In the genomic region with DNA sequence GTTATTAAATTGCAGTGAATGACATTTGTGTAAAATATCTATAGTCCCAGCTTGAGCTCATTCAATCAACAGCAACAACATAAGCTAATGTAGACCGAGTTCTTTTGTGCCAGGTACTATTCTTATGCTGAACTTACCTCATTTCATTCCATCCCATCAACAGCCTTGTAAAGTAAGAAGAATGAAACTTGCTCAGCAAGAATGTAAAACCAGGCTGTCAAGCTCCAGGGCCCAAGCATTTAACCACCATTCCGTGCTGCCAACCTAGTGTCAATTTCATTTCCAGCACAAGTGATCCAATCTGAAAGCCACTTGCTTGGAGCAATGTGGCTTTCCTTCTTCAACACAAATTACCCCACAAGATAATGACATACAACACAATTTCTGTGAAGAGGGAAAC, we compare ENCODE assay signal across 22 cellular contexts. TPM values are rescaled to one million over a fixed set of nuclear protein-coding genes. Genes with fewer than 3 reads are reported as not detected.
"Had no signal": no experiment of that assay in that cellular context is flagged by ENCODE, and none has a peak within 500 bp of the region (broad histone marks: within the 10 kb centered on the region; RNA-seq: fewer than 3 reads in every experiment).

No MANE protein-coding gene starts in this region.

- FAIRE-seq: astrocyte, TTC549 had no signal

- H2AFZ ChIP-seq: parathyroid adenoma had no signal

- H3K9me3 Mint-ChIP-seq: activated B cell treated with CpG ODN at 0.5 μM for 24 hours; activated CD8-positive, alpha-beta T cell treated with anti-CD3 and anti-CD28 coated beads for 36 hours; activated T-cell treated with anti-CD3 and anti-CD28 coated beads, Interleukin-2, amount 50 U/mL, for 4 hours; naive thymus-derived CD8-positive, alpha-beta T cell had no signal

- H3K36me3 Mint-ChIP-seq: naive thymus-derived CD8-positive, alpha-beta T cell had no signal

- H3K27ac Mint-ChIP-seq: activated B cell treated with CpG ODN at 0.5 μM for 24 hours; activated CD8-positive, alpha-beta T cell treated with anti-CD3 and anti-CD28 coated beads for 36 hours; naive thymus-derived CD8-positive, alpha-beta T cell had no signal

- H3K27me3 Mint-ChIP-seq: activated B cell treated with CpG ODN at 0.5 μM for 24 hours; activated CD8-positive, alpha-beta T cell treated with anti-CD3 and anti-CD28 coated beads for 36 hours; naive thymus-derived CD8-positive, alpha-beta T cell had no signal

- H3K4me3 ChIP-seq: gastroesophageal sphincter, right atrium auricular region, tibial nerve had no signal

- H3K4me1 Mint-ChIP-seq: activated B cell treated with CpG ODN at 0.5 μM for 24 hours; naive thymus-derived CD8-positive, alpha-beta T cell had no signal

- H3K4me3 Mint-ChIP-seq: activated B cell treated with CpG ODN at 0.5 μM for 24 hours; activated CD8-positive, alpha-beta T cell treated with anti-CD3 and anti-CD28 coated beads for 36 hours; activated T-cell treated with anti-CD3 and anti-CD28 coated beads, Interleukin-2, amount 50 U/mL, for 4 hours; naive thymus-derived CD8-positive, alpha-beta T cell had no signal

- DNase-seq: activated B cell treated with CpG ODN at 0.5 μM for 24 hours; activated CD4-positive, alpha-beta T cell treated with anti-CD3 and anti-CD28 coated beads for 48 hours; activated CD8-positive, alpha-beta T cell treated with anti-CD3 and anti-CD28 coated beads for 36 hours; activated effector memory CD4-positive, alpha-beta T cell treated with Interleukin-2 at 50 U/mL for 16 hours; activated naive CD4-positive, alpha-beta T cell treated with anti-CD3 and anti-CD28 coated beads, Interleukin-2, amount 50 U/mL, for 16 hours; activated T-cell treated with anti-CD3 and anti-CD28 coated beads, Interleukin-2, amount 50 U/mL, for 4 hours; erythroblast; left cardiac atrium; naive thymus-derived CD8-positive, alpha-beta T cell; stimulated activated CD4-positive, alpha-beta T cell treated with anti-CD3 and anti-CD28 coated beads, Interleukin-2, amount 100 ng/mL, for 48 hours; stimulated activated naive CD4-positive, alpha-beta T cell; T-helper 2 cell had no signal

- H3K9me3 ChIP-seq: gastroesophageal sphincter, right atrium auricular region, tibial nerve had no signal

- H3K36me3 ChIP-seq: gastroesophageal sphincter, right atrium auricular region, tibial nerve had no signal

- H3K27ac ChIP-seq: gastroesophageal sphincter, parathyroid adenoma, right atrium auricular region, tibial nerve had no signal

- H3K79me2 ChIP-seq: parathyroid adenoma had no signal

- H3K27me3 ChIP-seq: gastroesophageal sphincter, right atrium auricular region, tibial nerve had no signal

- H3K4me1 ChIP-seq: gastroesophageal sphincter, parathyroid adenoma, right atrium auricular region, tibial nerve had no signal

- ATAC-seq: activated CD8-positive, alpha-beta T cell treated with anti-CD3 and anti-CD28 coated beads for 36 hours; activated T-cell treated with anti-CD3 and anti-CD28 coated beads, Interleukin-2, amount 50 U/mL, for 4 hours; gastroesophageal sphincter; left cardiac atrium; naive thymus-derived CD8-positive, alpha-beta T cell had no signal

RNA-seq across cellular contexts. Expression of gene RASSF6, which starts 36.6 kb away (rescaled TPM):
- total RNA-seq: activated CD8-positive, alpha-beta T cell treated with anti-CD3 and anti-CD28 coated beads for 36 hours; activated T-cell treated with anti-CD3 and anti-CD28 coated beads, Interleukin-2, amount 50 U/mL, for 4 hours; chondrocyte; dermis microvascular lymphatic vessel endothelial cell; left cardiac atrium; lung microvascular endothelial cell; naive thymus-derived CD8-positive, alpha-beta T cell; right atrium auricular region; skeletal muscle tissue; tibial nerve had no signal
- polyA plus RNA-seq: naive thymus-derived CD8-positive, alpha-beta T cell had no signal
